Comparison of ENCODE assay signal across 8 cellular contexts in the genomic region with DNA sequence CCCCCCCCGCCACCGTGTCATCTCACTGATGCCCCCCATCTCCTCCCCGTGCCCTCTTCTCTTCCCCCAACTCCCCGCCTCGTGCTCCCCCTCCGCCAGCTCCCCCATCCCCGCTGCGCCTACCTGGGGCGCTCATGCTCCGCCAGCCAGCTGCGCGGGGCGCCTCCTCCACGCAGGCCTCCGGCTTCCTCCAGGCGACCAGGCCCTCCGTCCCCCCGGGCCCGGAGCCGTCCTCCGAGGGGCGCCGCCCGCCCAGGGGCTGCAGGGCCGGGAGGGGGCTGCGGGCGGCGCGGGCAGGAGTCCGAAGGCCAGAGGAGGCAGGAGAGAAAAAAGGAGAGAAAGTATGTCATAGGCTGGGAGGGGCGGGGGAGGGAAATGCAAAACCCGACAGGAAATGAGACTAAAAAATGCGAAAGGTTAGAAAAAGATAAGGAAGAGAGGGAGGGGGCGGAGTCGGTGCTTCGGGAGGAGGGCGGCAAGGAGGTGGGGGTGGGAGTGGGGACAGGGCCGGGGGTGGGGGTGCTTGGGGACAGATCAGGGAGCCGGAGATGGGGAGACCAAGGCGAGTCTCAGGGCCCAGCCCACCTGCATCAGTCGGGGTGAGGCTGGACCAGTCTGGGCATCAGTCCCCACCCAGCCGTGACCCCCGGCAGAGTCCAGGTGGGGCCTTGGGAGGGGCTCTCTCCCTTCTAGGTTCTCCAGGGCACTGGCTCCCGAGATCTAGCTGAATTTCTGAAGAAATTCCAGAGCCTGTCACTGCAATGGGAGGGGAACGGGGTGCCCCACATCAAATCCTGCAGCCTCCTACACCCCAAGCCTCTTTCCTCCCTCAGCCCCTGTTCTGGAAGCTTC. TPM values are rescaled to one million over a fixed set of nuclear protein-coding genes. Genes with fewer than 3 reads are reported as not detected.
DNase-seq lines count a peak whose midpoint lies in the region; ATAC-seq and TF ChIP-seq lines count a peak whose summit lies in the region.

CARD11 (minus strand) TSS at position 324 of the 852 bp plus-strand sequence. CDS start 85,361 bp downstream, outside the sequence.

- H4K20me1 ChIP-seq in smooth muscle cell (ENCODE audit: low read depth): no peaks in the 10 kb centered on the region

- H3K4me3 ChIP-seq in AG04450 (ENCODE audit: low read depth, low read length): peak within 1 kb of the TSS; percentile 38
- peak within 1 kb of the TSS; percentile 72 for H3K4me3 ChIP-seq in smooth muscle cell

- peak within 1 kb of the TSS; percentile 89 for H2AFZ ChIP-seq in smooth muscle cell (ENCODE audit: low read depth)

- CTCF ChIA-PET in AG04450 (lab: Charles Lee): no interaction called here

- no peaks in the 10 kb centered on the region for H3K4me1 ChIP-seq in smooth muscle cell (ENCODE audit: low read depth)

- H3K27ac ChIP-seq in AG04450 (ENCODE audit: low read depth, low read length): no peak within 1 kb of the TSS
- H3K27ac ChIP-seq in smooth muscle cell (ENCODE audit: low read depth): no peak within 1 kb of the TSS

- H3K9ac ChIP-seq in smooth muscle cell (ENCODE audit: low read depth): peak within 1 kb of the TSS; percentile 47

- no peaks in the 10 kb centered on the region; the same call in 1 of the 2 replicates for H3K9me3 ChIP-seq in AG04450 (ENCODE audit: control insufficient read depth, insufficient read depth, low read length)
- H3K9me3 ChIP-seq in smooth muscle cell (replicated peaks; ENCODE audit: low read depth): no peaks in the 10 kb centered on the region

- intact Hi-C loops in dendritic cell treated with granulocyte-macrophage colony-stimulating factor and Interleukin-4, amounts not matched to agents 40 ng/mL and 50 ng/mL, for 4 days (cut with micrococcal nuclease): no loop called here

- peaks cover 43% of the 10 kb centered on the region for H3K27me3 Mint-ChIP-seq in dendritic cell treated with granulocyte-macrophage colony-stimulating factor and Interleukin-4, amounts not matched to agents 40 ng/mL and 50 ng/mL, for 4 days

- no peak for DNase-seq in AG04450 (ENCODE audit: low read depth, low spot score)
- DNase-seq in T-helper 22 cell (ENCODE audit: low read depth): peak; percentile 58
- DNase-seq in smooth muscle cell (lab: John Stamatoyannopoulos, UW; ENCODE audit: unreplicated experiment): no peak
- DNase-seq in NCI-H526 treated with DMSO at 0.1 percent for 48 hours (lab: John Stamatoyannopoulos, UW): no peak
- no peak for DNase-seq in NCI-H82 treated with DMSO at 0.1 percent for 48 hours (lab: John Stamatoyannopoulos, UW; ENCODE audit: unreplicated experiment)

- H3K27me3 ChIP-seq in AG04450 (ENCODE audit: control insufficient read depth, insufficient read depth, low read length) (no peaks in the 10 kb centered on the region), smooth muscle cell (ENCODE audit: low read depth) (no peaks in the 10 kb centered on the region)

- no peaks in the 10 kb centered on the region for H3K79me2 ChIP-seq in smooth muscle cell (ENCODE audit: low read depth)

- POLR2A ChIA-PET in AG04450 (lab: Yijun Ruan, JAX): no interaction called here

- H3K4me2 ChIP-seq in smooth muscle cell: peak within 1 kb of the TSS; percentile 94

- H3K9me3 Mint-ChIP-seq in dendritic cell treated with granulocyte-macrophage colony-stimulating factor and Interleukin-4, amounts not matched to agents 40 ng/mL and 50 ng/mL, for 4 days: no peaks in the 10 kb centered on the region

- no peaks in the 10 kb centered on the region for H3F3A ChIP-seq in smooth muscle cell (ENCODE audit: low read depth)

- H3K4me1 Mint-ChIP-seq in dendritic cell treated with granulocyte-macrophage colony-stimulating factor and Interleukin-4, amounts not matched to agents 40 ng/mL and 50 ng/mL, for 4 days (ENCODE audit: low read depth): peaks cover 7% of the 10 kb centered on the region

- TF ChIP-seq CTCF in AG04450 (IDR thresholded peaks at IDR 0.05; ENCODE audit: low read depth, low read length) (no peak), smooth muscle cell (IDR thresholded peaks at IDR 0.05; ENCODE audit: borderline replicate concordance, insufficient read depth, poor library complexity, severe bottlenecking) (no peak)

- WGBS in smooth muscle cell (ENCODE audit: low lambda C conversion rate): 49% methylated on average over 5 of the region's 45 CpGs

- peak; percentile 27 for ATAC-seq in GM21825 (IDR thresholded peaks at IDR 0.05; ENCODE audit: unreplicated experiment)
- no peak for ATAC-seq in GM21619 (IDR thresholded peaks at IDR 0.05; ENCODE audit: unreplicated experiment)

- no peaks in the 10 kb centered on the region for H3K36me3 Mint-ChIP-seq in dendritic cell treated with granulocyte-macrophage colony-stimulating factor and Interleukin-4, amounts not matched to agents 40 ng/mL and 50 ng/mL, for 4 days (ENCODE audit: low read depth)

- H3K27ac Mint-ChIP-seq in dendritic cell treated with granulocyte-macrophage colony-stimulating factor and Interleukin-4, amounts not matched to agents 40 ng/mL and 50 ng/mL, for 4 days: no peak within 1 kb of the TSS

- peak within 1 kb of the TSS; percentile 22 for H3K4me3 Mint-ChIP-seq in dendritic cell treated with granulocyte-macrophage colony-stimulating factor and Interleukin-4, amounts not matched to agents 40 ng/mL and 50 ng/mL, for 4 days

- H3K36me3 ChIP-seq in smooth muscle cell (ENCODE audit: low read depth): no peaks in the 10 kb centered on the region

RNA-seq across cellular contexts. Expression of gene CARD11, which starts in this region (rescaled TPM):
- 1.2 TPM in 2 replicates for polyA plus RNA-seq in AG04450 (2011; rRNA removed)
- 2.8 and 5.1 TPM in 2 replicates for polyA minus RNA-seq in AG04450 (2011; rRNA and poly(A)+ RNA removed)
- total RNA-seq in smooth muscle cell: 0.45 and 2.4 TPM in 2 replicates
- 1.3 and 2.8 TPM in 2 replicates for polyA plus RNA-seq in smooth muscle cell
